9 cellular contexts compared by ENCODE assay signal in the genomic region with DNA sequence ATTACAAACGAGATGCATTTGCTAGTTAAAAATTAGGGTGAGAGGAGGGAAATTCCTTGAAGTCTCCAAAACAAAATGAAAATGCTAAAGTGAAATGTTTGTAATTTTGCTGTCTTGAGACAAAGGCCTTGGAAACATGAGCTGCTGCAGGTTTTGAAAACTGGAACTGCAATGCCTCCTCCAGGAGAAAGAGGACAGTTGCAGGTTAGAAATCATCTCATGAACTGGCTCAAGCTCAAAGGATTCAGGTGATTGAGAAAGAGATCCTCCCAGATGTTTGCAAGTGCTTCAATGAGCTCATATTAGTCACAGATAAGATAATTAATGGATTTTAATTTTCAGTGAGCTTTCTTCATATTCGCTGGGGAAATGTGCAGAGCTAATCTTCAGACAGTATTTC. TPM values are rescaled to one million over a fixed set of nuclear protein-coding genes. Genes with fewer than 3 reads are reported as not detected.
DNase-seq lines count a peak whose midpoint lies in the region; ATAC-seq, FAIRE-seq and TF ChIP-seq lines count a peak whose summit lies in the region.
"Had no signal": no experiment of that assay in that cellular context is flagged by ENCODE, and none has a peak within 500 bp of the region (broad histone marks: within the 10 kb centered on the region; RNA-seq: fewer than 3 reads in every experiment).

No MANE protein-coding gene starts in this region.

- H2BK120ac ChIP-seq in neuronal stem cell (ENCODE audit: low read depth, low read length): no peak overlapping the region

- no peak overlapping the region for H4K91ac ChIP-seq in neuronal stem cell (ENCODE audit: low read depth, low read length, poor library complexity)

- no peaks in the 10 kb centered on the region for H3K79me1 ChIP-seq in neuronal stem cell (ENCODE audit: low read depth, low read length)

- no CpG with 5 or more reads among the region's 2 CpGs for WGBS in neuronal stem cell (ENCODE audit: extremely low coverage in 2 of 2, insufficient read length in 2 of 2, insufficient replicate concordance in 1 of 2), 2 donors

- TF ChIP-seq CTCF in bronchial epithelial cell (IDR thresholded peaks at IDR 0.05; ENCODE audit: insufficient read depth, low read length, severe bottlenecking): peak; percentile 30

- H3K9me3 ChIP-seq in neuronal stem cell (replicated peaks in 1 of 2; ENCODE audit: control insufficient read depth in 2 of 2, insufficient read depth in 1 of 2, low read depth in 1 of 2, low read length in 2 of 2): no peaks in the 10 kb centered on the region

- no peak overlapping the region for H2BK12ac ChIP-seq in neuronal stem cell (ENCODE audit: low read length)

- H3K18ac ChIP-seq in neuronal stem cell (ENCODE audit: low read length): no peak overlapping the region

- no peak overlapping the region for H3K14ac ChIP-seq in neuronal stem cell (ENCODE audit: low read length)

- peak overlapping the region; percentile 56 for H2AFZ ChIP-seq in neuronal stem cell (ENCODE audit: low read length)

- H2BK15ac ChIP-seq in neuronal stem cell (ENCODE audit: low read length): no peak overlapping the region

- H3K4me3 ChIP-seq in bronchial epithelial cell (ENCODE audit: low read depth, low read length): no peak overlapping the region
- no peak overlapping the region for H3K4me3 ChIP-seq in neuronal stem cell (ENCODE audit: low read length in 2 of 2)

- no peak overlapping the region for H3K9ac ChIP-seq in neuronal stem cell (ENCODE audit: low read depth, low read length, poor library complexity)

- no peak overlapping the region for H3K4ac ChIP-seq in neuronal stem cell (ENCODE audit: low read length)

- no peak for FAIRE-seq in bronchial epithelial cell (lab: Jason Lieb, UNC)

- DNase-seq in GM03348 (ENCODE audit: low spot score) (peak; percentile 42), NCI-H146 treated with DMSO at 0.1 percent for 48 hours (lab: John Stamatoyannopoulos, UW; ENCODE audit: unreplicated experiment) (peak; percentile 16), bronchial epithelial cell (ENCODE audit: low read depth) (peak; percentile 40), neuronal stem cell (ENCODE audit: low spot score) (no peak), middle frontal gyrus (ENCODE audit: extremely low spot score, low spot score) (no peak)

- H3K27me3 ChIP-seq in bronchial epithelial cell (ENCODE audit: control insufficient read depth, insufficient read depth, low read length): peaks cover 1% of the 10 kb centered on the region
- H3K27me3 ChIP-seq in neuronal stem cell (ENCODE audit: control insufficient read depth in 3 of 3, insufficient read depth in 3 of 3, low read depth in 1 of 3, low read length in 3 of 3): no peaks in the 10 kb centered on the region

- H3K4me2 ChIP-seq in neuronal stem cell (ENCODE audit: insufficient read depth, low read length, poor library complexity, severe bottlenecking): no peak overlapping the region

- H3K27ac ChIP-seq in neuronal stem cell (replicated peaks; ENCODE audit: low read length): no peak overlapping the region

- no peak overlapping the region for H2AK5ac ChIP-seq in neuronal stem cell (ENCODE audit: low read depth, low read length)

- H3K4me1 ChIP-seq in neuronal stem cell (ENCODE audit: control insufficient read depth in 2 of 2, insufficient read depth in 1 of 2, low read depth in 1 of 2, low read length in 2 of 2): peaks cover 5 to 14% of the 10 kb centered on the region in 2 donors

- no peak overlapping the region for H2BK5ac ChIP-seq in neuronal stem cell (ENCODE audit: low read length)

- no peak overlapping the region for H3K23ac ChIP-seq in neuronal stem cell (ENCODE audit: low read depth, low read length, poor library complexity)

- H3K36me3 ChIP-seq in bronchial epithelial cell (ENCODE audit: control insufficient read depth, insufficient read depth, low read length) (no peaks in the 10 kb centered on the region), neuronal stem cell (replicated peaks in 1 of 2; ENCODE audit: control insufficient read depth in 2 of 2, insufficient read depth in 2 of 2, low read length in 2 of 2) (no peaks in the 10 kb centered on the region)

- no peak for ATAC-seq in HG03354 (IDR thresholded peaks at IDR 0.05; ENCODE audit: poor library complexity, severe bottlenecking, unreplicated experiment)
- ATAC-seq in HG02588 (IDR thresholded peaks at IDR 0.05; ENCODE audit: unreplicated experiment): no peak
- no peak for ATAC-seq in HG03521 (IDR thresholded peaks at IDR 0.05; ENCODE audit: unreplicated experiment)

- no peak overlapping the region for H4K8ac ChIP-seq in neuronal stem cell (ENCODE audit: low read depth, low read length)

RNA-seq across cellular contexts. Expression of a gene that starts 32.4 kb away (rescaled TPM):
- not detected in 2 replicates for total RNA-seq in bronchial epithelial cell
- polyA plus RNA-seq in neuronal stem cell (2013, experiment 1 of 2): not detected
- not detected for polyA plus RNA-seq in neuronal stem cell (2013, experiment 2 of 2)
- total RNA-seq: mononuclear cell had no signal

Comparison
In these comparisons a context has a peak if more than half of its experiments do, and no peak if none do; other contexts are left out.
1. DNase-seq: peak in GM03348 (single experiment), NCI-H146 treated with DMSO at 0.1 percent for 48 hours (single experiment) and bronchial epithelial cell (single experiment); none in neuronal stem cell (single experiment) and middle frontal gyrus (single experiment).